ENCODE assay signal across 17 cellular contexts in the genomic region with DNA sequence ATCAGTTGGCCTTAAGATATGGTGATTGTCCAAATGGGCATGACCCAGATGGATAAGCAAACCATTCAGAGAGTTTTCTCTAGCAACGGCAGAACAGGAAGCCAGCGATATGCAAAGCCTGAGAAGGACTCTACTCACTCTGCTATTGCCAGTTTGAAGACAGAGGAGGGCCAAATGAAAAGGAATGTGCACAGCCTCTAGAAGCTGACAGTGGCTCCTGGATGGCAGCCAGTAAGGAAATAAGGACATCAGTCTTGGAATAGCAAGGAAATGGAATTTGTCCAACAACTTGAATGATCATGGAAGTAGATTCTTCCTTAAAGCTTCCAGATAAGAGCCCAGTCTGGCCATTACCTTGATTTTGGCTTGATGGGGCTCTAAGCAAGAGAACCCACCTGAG.
"Had no signal": no experiment of that assay in that cellular context is flagged by ENCODE, and none has a peak within 500 bp of the region (broad histone marks: within the 10 kb centered on the region; RNA-seq: fewer than 3 reads in every experiment).

No MANE protein-coding gene starts in this region.

- DNase-seq: activated CD4-positive, alpha-beta T cell treated with anti-CD3 and anti-CD28 coated beads, Interleukin-2, amount 10 ng/mL, durations not matched to agents 24 days and 14 days; activated CD4-positive, CD25-positive, alpha-beta regulatory T cell; activated CD8-positive, alpha-beta memory T cell treated with anti-CD3 and anti-CD28 coated beads, Interleukin-2, amount 50 U/mL, for 4 hours; activated CD8-positive, alpha-beta T cell treated with anti-CD3 and anti-CD28 coated beads, Interleukin-2, amount 10 ng/mL, durations not matched to agents 7 days and 5 days; activated gamma-delta T cell treated with Interleukin-2 at 50 U/mL for 16 hours; amniotic stem cell; esophagus squamous epithelium; kidney glomerular epithelial cell; midbrain; ovary; spleen; stomach; tibial artery had no signal

- H3K9me3 ChIP-seq: esophagus squamous epithelium, ovary, spleen, stomach, tibial artery had no signal

- H3K27ac ChIP-seq: esophagus squamous epithelium, ovary, spleen, stomach, tibial artery had no signal

- H3K36me3 Mint-ChIP-seq: activated naive CD8-positive, alpha-beta T cell had no signal

- H3K27me3 ChIP-seq: esophagus squamous epithelium, ovary, spleen, stomach, tibial artery had no signal

- H3K4me1 Mint-ChIP-seq: activated CD4-positive, alpha-beta T cell treated with anti-CD3 and anti-CD28 coated beads, Interleukin-2, amount 10 ng/mL, durations not matched to agents 24 days and 14 days had no signal

- H3K36me3 ChIP-seq: esophagus squamous epithelium, ovary, spleen, stomach, tibial artery had no signal

- H3K4me1 ChIP-seq: spleen, tibial artery had no signal

- ATAC-seq: activated CD8-positive, alpha-beta T cell treated with anti-CD3 and anti-CD28 coated beads, Interleukin-2, amount 10 ng/mL, durations not matched to agents 7 days and 5 days; sciatic nerve had no signal

- H3K27ac Mint-ChIP-seq: activated CD4-positive, alpha-beta T cell treated with anti-CD3 and anti-CD28 coated beads, Interleukin-2, amount 10 ng/mL, durations not matched to agents 24 days and 14 days; activated CD8-positive, alpha-beta T cell treated with anti-CD3 and anti-CD28 coated beads, Interleukin-2, amount 10 ng/mL, durations not matched to agents 7 days and 5 days; activated naive CD8-positive, alpha-beta T cell had no signal

- H3K27me3 Mint-ChIP-seq: activated CD4-positive, alpha-beta T cell treated with anti-CD3 and anti-CD28 coated beads, Interleukin-2, amount 10 ng/mL, durations not matched to agents 24 days and 14 days; activated naive CD8-positive, alpha-beta T cell had no signal

- H3K4me3 Mint-ChIP-seq: activated CD4-positive, alpha-beta T cell treated with anti-CD3 and anti-CD28 coated beads, Interleukin-2, amount 10 ng/mL, durations not matched to agents 24 days and 14 days; activated CD8-positive, alpha-beta T cell treated with anti-CD3 and anti-CD28 coated beads, Interleukin-2, amount 10 ng/mL, durations not matched to agents 7 days and 5 days; activated naive CD8-positive, alpha-beta T cell; neural crest cell had no signal

- H3K4me3 ChIP-seq: esophagus squamous epithelium, lung, ovary, spleen, stomach, tibial artery had no signal
